Comparison of ENCODE assay signal across 11 cellular contexts in genomic region chr13:44713793-44714469, GRCh38.
DNase-seq lines count a peak whose midpoint lies in the region; ATAC-seq and TF ChIP-seq lines count a peak whose summit lies in the region.
"Had no signal": no experiment of that assay in that cellular context is flagged by ENCODE, and none has a peak within 500 bp of the region (broad histone marks: within the 10 kb centered on the region; RNA-seq: fewer than 3 reads in every experiment).

No MANE protein-coding gene starts in this region.

- 48% methylated on average over 3 of the region's 3 CpGs for WGBS in suprapubic skin

- H3K27ac ChIP-seq in HCT116 (ENCODE audit: low read depth, low read length) (peak overlapping the region; percentile 59), suprapubic skin (peak overlapping the region; percentile 71)
- no peak overlapping the region for H3K27ac ChIP-seq in effector memory CD4-positive, alpha-beta T cell (ENCODE audit: insufficient read depth, low read length, poor library complexity, severe bottlenecking)

- no peaks in the 10 kb centered on the region for H3K9me2 ChIP-seq in HCT116 (ENCODE audit: insufficient read depth)

- no peak for TF ChIP-seq EP300 in suprapubic skin (IDR thresholded peaks at IDR 0.05)

- intact Hi-C loops in HCT116 (cut with micrococcal nuclease): no loop called here

- no peaks in the 10 kb centered on the region for H3K9me3 ChIP-seq in HCT116 (ENCODE audit: control insufficient read depth in 1 of 2, insufficient read depth in 1 of 2, low read depth in 1 of 2, low read length in 2 of 2)
- H3K9me3 ChIP-seq in suprapubic skin: no peaks in the 10 kb centered on the region
- H3K9me3 ChIP-seq in effector memory CD4-positive, alpha-beta T cell (ENCODE audit: control insufficient read depth, low read length): no peaks in the 10 kb centered on the region

- H3K27me3 ChIP-seq in HCT116 (ENCODE audit: insufficient read depth, low read length) (no peaks in the 10 kb centered on the region), suprapubic skin (no peaks in the 10 kb centered on the region)
- H3K27me3 ChIP-seq in effector memory CD4-positive, alpha-beta T cell (replicated peaks; ENCODE audit: control insufficient read depth, insufficient read depth, low read length, poor library complexity, severe bottlenecking): no peaks in the 10 kb centered on the region

- CTCF ChIA-PET in HCT116 (lab: Charles Lee) (interaction anchor here (1.1 to 1.3 kb wide), 2 partner anchors 22 to 104 kb away, joined by 4 to 5 read pairs; no protein-coding TSS in a partner anchor), WTC11 (lab: Charles Lee) (no interaction called here)
- CTCF ChIA-PET in activated CD4-positive, alpha-beta T cell treated with anti-CD3 and anti-CD28 coated beads, Interleukin-2, amount 10 ng/mL, durations not matched to agents 7 days and 5 days (lab: Charles Lee): interaction anchor here (1.6 kb wide), 1 partner anchor 12 kb away, joined by 3 read pairs; no protein-coding TSS in a partner anchor

- DNase-seq in HCT116 (ENCODE audit: low read depth, low spot score) (peak; percentile 79), WTC11 (ENCODE audit: low spot score) (no peak), glomerular visceral epithelial cell (ENCODE audit: extremely low spot score) (peak; percentile 95), suprapubic skin (ENCODE audit: low spot score in 2 of 2) (no peak), DMS 273 (lab: John Stamatoyannopoulos, UW; ENCODE audit: unreplicated experiment) (no peak), SHP77 (lab: John Stamatoyannopoulos, UW) (no peak)
- no peak for DNase-seq in effector memory CD4-positive, alpha-beta T cell
- no peak for DNase-seq in activated CD4-positive, alpha-beta T cell treated with anti-CD3 and anti-CD28 coated beads, Interleukin-2, amount 10 ng/mL, durations not matched to agents 7 days and 5 days
- DNase-seq: hypothalamus had no signal

- TF ChIP-seq POLR2A in HCT116 (IDR thresholded peaks at IDR 0.05; ENCODE audit: borderline replicate concordance, extremely low read depth, insufficient read depth, insufficient read length) (no peak), suprapubic skin (IDR thresholded peaks at IDR 0.05) (no peak)

- ATAC-seq in HCT116: peak; percentile 82
- ATAC-seq in WTC11: peak; percentile 18

- H3K36me3 Mint-ChIP-seq in WTC11: no peaks in the 10 kb centered on the region
- no peaks in the 10 kb centered on the region for H3K36me3 Mint-ChIP-seq in activated CD4-positive, alpha-beta T cell treated with anti-CD3 and anti-CD28 coated beads, Interleukin-2, amount 10 ng/mL, durations not matched to agents 7 days and 5 days (ENCODE audit: low read depth)

- no peak overlapping the region for H3K27ac Mint-ChIP-seq in WTC11
- no peak overlapping the region for H3K27ac Mint-ChIP-seq in activated CD4-positive, alpha-beta T cell treated with anti-CD3 and anti-CD28 coated beads, Interleukin-2, amount 10 ng/mL, durations not matched to agents 7 days and 5 days
- H3K27ac Mint-ChIP-seq: activated T-helper 1 cell treated with anti-CD3 and anti-CD28 coated beads, Interleukin-12 subunit alpha, Interleukin-12 subunit beta, Interleukin-2, Interleukin-4 antibody, amounts not matched to agents 30 ng/mL and 10 ng/mL and 1 ng/mL, durations not matched to agents 14 hours and 24 hours and 36 hours had no signal

- BruUV-seq in HCT116 (replicated peaks; lab: Mats Ljungman, UMichigan): no TSS peak

- no peaks in the 10 kb centered on the region for H4K20me1 ChIP-seq in HCT116 (ENCODE audit: insufficient read depth)

- H3K4me1 ChIP-seq in HCT116 (ENCODE audit: control insufficient read depth in 1 of 2, insufficient read depth in 2 of 2, low read length in 2 of 2) (peaks cover 34 to 63% of the 10 kb centered on the region in 2 experiments), suprapubic skin (peaks cover 30% of the 10 kb centered on the region)
- no peaks in the 10 kb centered on the region for H3K4me1 ChIP-seq in effector memory CD4-positive, alpha-beta T cell (ENCODE audit: control insufficient read depth, insufficient read depth, low read length, poor library complexity, severe bottlenecking)

- H3K36me3 ChIP-seq in HCT116 (ENCODE audit: control insufficient read depth in 1 of 2, insufficient read depth in 2 of 2, low read length in 2 of 2): no peaks in the 10 kb centered on the region
- no peaks in the 10 kb centered on the region for H3K36me3 ChIP-seq in suprapubic skin
- H3K36me3 ChIP-seq in effector memory CD4-positive, alpha-beta T cell (ENCODE audit: control insufficient read depth, insufficient read depth, low read length): no peaks in the 10 kb centered on the region

- no peaks in the 10 kb centered on the region for H3K79me2 ChIP-seq in HCT116 (ENCODE audit: insufficient read depth, low read length)

- TF ChIP-seq RAD21 in HCT116 (IDR thresholded peaks at IDR 0.05; ENCODE audit: low read depth): peak; percentile 25; the same call in 1 of the 2 replicates

- H3K4me3 ChIP-seq in HCT116 (replicated peaks in 1 of 2; ENCODE audit: low read depth in 1 of 2, low read length in 2 of 2) (peak overlapping the region; percentile 19 to 22; a peak in 3 of 4 replicates), suprapubic skin (no peak overlapping the region)
- H3K4me3 ChIP-seq in effector memory CD4-positive, alpha-beta T cell (ENCODE audit: insufficient read depth, low read depth, low read length, poor library complexity, severe bottlenecking): no peak overlapping the region
- H3K4me3 ChIP-seq: skin epidermis had no signal

- RAD21 ChIA-PET in HCT116 (lab: Charles Lee; ENCODE audit: low non-redundant PET in 1 of 2, low total read pairs in 2 of 2, uncharacterized antibody in 2 of 2, unreplicated experiment in 2 of 2): interaction anchor here in 1 of 2 experiments (0.6 kb wide), 1 partner anchor 654 kb away, joined by 3 read pairs; no protein-coding TSS in a partner anchor

- POLR2A ChIA-PET in HCT116 (lab: Charles Lee) (interaction anchor here (1.1 to 2.0 kb wide), 4 partner anchors 12 to 104 kb away, joined by 3 to 15 read pairs (median 10); no protein-coding TSS in a partner anchor), WTC11 (lab: Charles Lee) (no interaction called here)
- POLR2A ChIA-PET in activated CD4-positive, alpha-beta T cell treated with anti-CD3 and anti-CD28 coated beads, Interleukin-2, amount 10 ng/mL, durations not matched to agents 7 days and 5 days (lab: Charles Lee): no interaction called here

- peak overlapping the region; percentile 41 for H2AFZ ChIP-seq in HCT116 (ENCODE audit: low read depth, low read length, poor library complexity, severe bottlenecking)

- no peak overlapping the region for H3K4me3 Mint-ChIP-seq in WTC11
- no peak overlapping the region for H3K4me3 Mint-ChIP-seq in activated CD4-positive, alpha-beta T cell treated with anti-CD3 and anti-CD28 coated beads, Interleukin-2, amount 10 ng/mL, durations not matched to agents 7 days and 5 days
- H3K4me3 Mint-ChIP-seq: activated T-helper 1 cell treated with anti-CD3 and anti-CD28 coated beads, Interleukin-12 subunit alpha, Interleukin-12 subunit beta, Interleukin-2, Interleukin-4 antibody, amounts not matched to agents 30 ng/mL and 10 ng/mL and 1 ng/mL, durations not matched to agents 14 hours and 24 hours and 36 hours had no signal

- TF ChIP-seq CTCF in HCT116 (IDR thresholded peaks at IDR 0.05 in 2 of 3, conservative IDR thresholded peaks at IDR 0.05 in 1 of 3; ENCODE audit: borderline replicate concordance in 1 of 3, insufficient read depth in 1 of 3, low read depth in 2 of 3, low read length in 2 of 3) (no peak), WTC11 (IDR thresholded peaks at IDR 0.05) (no peak), suprapubic skin (IDR thresholded peaks at IDR 0.05) (no peak)

- peak overlapping the region; percentile 48 for H3K9ac ChIP-seq in HCT116 (ENCODE audit: low read length)

- peak overlapping the region; percentile 66 for H3K4me2 ChIP-seq in HCT116 (ENCODE audit: low read length)

- peaks cover 1% of the 10 kb centered on the region; the same call in 1 of the 2 replicates for H3K9me3 Mint-ChIP-seq in WTC11
- no peaks in the 10 kb centered on the region for H3K9me3 Mint-ChIP-seq in activated CD4-positive, alpha-beta T cell treated with anti-CD3 and anti-CD28 coated beads, Interleukin-2, amount 10 ng/mL, durations not matched to agents 7 days and 5 days
- H3K9me3 Mint-ChIP-seq: activated T-helper 1 cell treated with anti-CD3 and anti-CD28 coated beads, Interleukin-12 subunit alpha, Interleukin-12 subunit beta, Interleukin-2, Interleukin-4 antibody, amounts not matched to agents 30 ng/mL and 10 ng/mL and 1 ng/mL, durations not matched to agents 14 hours and 24 hours and 36 hours had no signal

- peaks cover 9% of the 10 kb centered on the region for H3K4me1 Mint-ChIP-seq in WTC11
- peaks cover 2% of the 10 kb centered on the region for H3K4me1 Mint-ChIP-seq in activated CD4-positive, alpha-beta T cell treated with anti-CD3 and anti-CD28 coated beads, Interleukin-2, amount 10 ng/mL, durations not matched to agents 7 days and 5 days

- H3K27me3 Mint-ChIP-seq in WTC11 (ENCODE audit: low read depth): no peaks in the 10 kb centered on the region
- peaks cover 1% of the 10 kb centered on the region for H3K27me3 Mint-ChIP-seq in activated CD4-positive, alpha-beta T cell treated with anti-CD3 and anti-CD28 coated beads, Interleukin-2, amount 10 ng/mL, durations not matched to agents 7 days and 5 days

TF ChIP-seq in HCT116, 20 proteins besides CTCF, POLR2A, EP300 and RAD21 (continues in another document):
- TF ChIP-seq EZH2 (IDR thresholded peaks at IDR 0.05) (no peak), ELF1 (IDR thresholded peaks at IDR 0.05; ENCODE audit: borderline replicate concordance, low read depth) (no peak), ZFX (IDR thresholded peaks at IDR 0.05) (no peak), FOSL1 (IDR thresholded peaks at IDR 0.05; ENCODE audit: low read depth) (peak; percentile 87), CEBPB (IDR thresholded peaks at IDR 0.05; ENCODE audit: low read depth) (no peak), EGR1 (IDR thresholded peaks at IDR 0.05; ENCODE audit: low read depth) (no peak)
- TF ChIP-seq, protein P1, sequence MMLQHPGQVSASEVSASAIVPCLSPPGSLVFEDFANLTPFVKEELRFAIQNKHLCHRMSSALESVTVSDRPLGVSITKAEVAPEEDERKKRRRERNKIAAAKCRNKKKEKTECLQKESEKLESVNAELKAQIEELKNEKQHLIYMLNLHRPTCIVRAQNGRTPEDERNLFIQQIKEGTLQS (IDR thresholded peaks at IDR 0.05): no peak

TF ChIP-seq in WTC11, 78 proteins besides CTCF, POLR2A, EP300 and RAD21 (continues in another document):
- TF ChIP-seq PRRX2 (CRISPR knock-in tag; IDR thresholded peaks at IDR 0.05) (no peak), NFYB (CRISPR knock-in tag; conservative IDR thresholded peaks at IDR 0.05; ENCODE audit: low read depth) (no peak), NR2C2 (CRISPR knock-in tag; IDR thresholded peaks at IDR 0.05) (no peak), ZNF396 (CRISPR knock-in tag; IDR thresholded peaks at IDR 0.05; ENCODE audit: borderline replicate concordance) (no peak), CREM (CRISPR knock-in tag; IDR thresholded peaks at IDR 0.05) (no peak)

Comparison
In these comparisons a context has a peak if more than half of its experiments do, and no peak if none do; other contexts are left out.
1. DNase-seq: peak in HCT116 (single experiment) and glomerular visceral epithelial cell (single experiment); none in WTC11 (single experiment), suprapubic skin (0 of 2), DMS 273 (single experiment), SHP77 (0 of 2), effector memory CD4-positive, alpha-beta T cell (0 of 3) and activated CD4-positive, alpha-beta T cell treated with anti-CD3 and anti-CD28 coated beads, Interleukin-2, amount 10 ng/mL, durations not matched to agents 7 days and 5 days (single experiment).
2. H3K4me3 ChIP-seq: peak in HCT116 (2 of 2); none in suprapubic skin (single experiment) and effector memory CD4-positive, alpha-beta T cell (single experiment).
3. Of the 4 proteins assayed by ChIP-seq in both WTC11 and HCT116: peak only in WTC11: none; only in HCT116: MAX and SP1; in both: none; in neither: 2.